ENCODE assay signal across 25 cellular contexts in the genomic region with DNA sequence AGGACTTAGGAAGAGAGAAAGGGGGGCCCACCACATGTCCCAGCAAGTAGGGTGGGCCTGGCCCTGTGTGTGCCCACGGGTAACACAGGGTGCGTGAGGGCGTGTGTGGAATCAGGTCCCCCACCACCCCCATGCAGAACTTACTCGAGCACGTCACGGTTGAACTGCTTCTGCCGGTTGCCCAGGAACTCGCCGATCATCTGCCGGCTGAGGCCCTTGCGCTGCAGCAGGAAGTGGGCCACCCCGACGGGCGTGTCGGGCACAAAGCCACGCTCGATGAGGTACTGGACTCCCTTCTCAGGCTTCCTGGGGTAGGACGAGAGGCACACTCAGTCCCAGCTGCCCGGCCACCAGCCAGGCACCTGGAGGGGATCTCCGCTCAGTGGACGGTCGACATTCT.
DNase-seq lines count a peak whose midpoint lies in the region; ATAC-seq, FAIRE-seq and TF ChIP-seq lines count a peak whose summit lies in the region.
"Had no signal": no experiment of that assay in that cellular context is flagged by ENCODE, and none has a peak within 500 bp of the region (broad histone marks: within the 10 kb centered on the region; RNA-seq: fewer than 3 reads in every experiment).

No MANE protein-coding gene starts in this region.

- H3K9me3 ChIP-seq in BLaER1, result no peaks in the 10 kb centered on the region
- no peaks in the 10 kb centered on the region for H3K9me3 ChIP-seq in mucosa of descending colon
- H3K9me3 ChIP-seq: suprapubic skin, uterus had no signal

- no peak for TF ChIP-seq CTCF in mucosa of descending colon (IDR thresholded peaks at IDR 0.05)

- ATAC-seq in T-cell (replicated peaks in 1 of 4) (no peak), mucosa of descending colon (peak; percentile 29), HG02981 (IDR thresholded peaks at IDR 0.05; ENCODE audit: unreplicated experiment) (no peak), HG03280 (IDR thresholded peaks at IDR 0.05; ENCODE audit: unreplicated experiment) (no peak)
- ATAC-seq: activated naive CD8-positive, alpha-beta T cell treated with anti-CD3 and anti-CD28 coated beads, Interleukin-2, amount 50 U/mL, for 24 hours had no signal

- DNase-seq in GM12892 (ENCODE audit: insufficient read length), result peak; percentile 69
- peak in 7 of 34 experiments; percentile 8 to 19 (median 14) for DNase-seq in T-cell
- no peak for DNase-seq in mucosa of descending colon
- no peak for DNase-seq in T-helper 9 cell
- DNase-seq in NK-92 (lab: John Stamatoyannopoulos, UW; ENCODE audit: unreplicated experiment), result no peak
- DNase-seq: activated naive CD8-positive, alpha-beta T cell treated with anti-CD3 and anti-CD28 coated beads, Interleukin-2, amount 50 U/mL, for 24 hours; H9; head of caudate nucleus; kidney glomerular epithelial cell; NCI-H1092; NCI-H2029 treated with DMSO at 0.1 percent for 48 hours; NCI-H2227 treated with DMSO at 0.1 percent for 48 hours; retina; uterus; WERI-Rb-1 had no signal

- peaks cover 100% of the 10 kb centered on the region for H3K4me1 ChIP-seq in BLaER1
- no peaks in the 10 kb centered on the region for H3K4me1 ChIP-seq in mucosa of descending colon (ENCODE audit: low read depth)
- H3K4me1 ChIP-seq: suprapubic skin, uterus had no signal

- no peaks in the 10 kb centered on the region for H3K27me3 ChIP-seq in BLaER1
- H3K27me3 ChIP-seq: suprapubic skin, uterus had no signal

- H3K27ac Mint-ChIP-seq in T-cell, result peak overlapping the region; percentile 22 to 39
- H3K27ac Mint-ChIP-seq: activated naive CD8-positive, alpha-beta T cell treated with anti-CD3 and anti-CD28 coated beads, Interleukin-2, amount 50 U/mL, for 24 hours; T-helper 2 cell treated with Interferon-gamma antibody and Interleukin-4, amounts not matched to agents 5 μg/mL and 100 μg/mL, for 36 hours had no signal

- H3K9ac ChIP-seq in BLaER1, result peak overlapping the region; percentile 62

- peak overlapping the region; percentile 70 for H3K27ac ChIP-seq in BLaER1
- H3K27ac ChIP-seq: epithelial cell of prostate, SK-N-MC, suprapubic skin, uterus, WERI-Rb-1 had no signal

- no peaks in the 10 kb centered on the region for H3K9me3 Mint-ChIP-seq in T-cell
- H3K9me3 Mint-ChIP-seq: activated naive CD8-positive, alpha-beta T cell treated with anti-CD3 and anti-CD28 coated beads, Interleukin-2, amount 50 U/mL, for 24 hours; H9; T-helper 2 cell treated with Interferon-gamma antibody and Interleukin-4, amounts not matched to agents 5 μg/mL and 100 μg/mL, for 36 hours had no signal

- H4K20me1 ChIP-seq in BLaER1, result peaks cover 100% of the 10 kb centered on the region

- H3K36me3 Mint-ChIP-seq in T-cell, result peaks cover 30% of the 10 kb centered on the region

- peak overlapping the region; percentile 96 for H3K4me2 ChIP-seq in BLaER1
- H3K4me2 ChIP-seq: smooth muscle cell had no signal

- POLR2A ChIA-PET in T-cell (lab: Charles Lee), result interaction anchor here in 1 of 2 donors (0.6 kb wide), 1 partner anchor 21 kb away, joined by 3 read pairs; no protein-coding TSS in a partner anchor

- no peak for FAIRE-seq in GM12892 (lab: Jason Lieb, UNC)
- FAIRE-seq: D721Med had no signal

- CTCF ChIA-PET in T-cell (lab: Charles Lee), result no interaction called here

- H3K27me3 Mint-ChIP-seq in T-cell, result no peaks in the 10 kb centered on the region
- H3K27me3 Mint-ChIP-seq: activated naive CD8-positive, alpha-beta T cell treated with anti-CD3 and anti-CD28 coated beads, Interleukin-2, amount 50 U/mL, for 24 hours had no signal

- peaks cover 3 to 24% (median 9%) of the 10 kb centered on the region in 3 donors for H3K4me1 Mint-ChIP-seq in T-cell
- H3K4me1 Mint-ChIP-seq: CD14-positive monocyte, H9 had no signal

- no peak for TF ChIP-seq POLR2A in GM12892 (IDR thresholded peaks at IDR 0.05; ENCODE audit: low read depth, low read length)

- intact Hi-C loops in mucosa of descending colon (cut with DNase I, micrococcal nuclease), result no loop called here

- H3K36me3 ChIP-seq in BLaER1, result peaks cover 93% of the 10 kb centered on the region
- no peaks in the 10 kb centered on the region for H3K36me3 ChIP-seq in mucosa of descending colon (ENCODE audit: low read depth)
- H3K36me3 ChIP-seq: uterus had no signal

- H3K4me3 ChIP-seq in BLaER1, result peak overlapping the region; percentile 52
- H3K4me3 ChIP-seq in mucosa of descending colon, result no peak overlapping the region
- H3K4me3 ChIP-seq: SK-N-MC, smooth muscle cell, suprapubic skin, uterus had no signal

- no peak overlapping the region for H3K4me3 Mint-ChIP-seq in T-cell
- H3K4me3 Mint-ChIP-seq: activated naive CD8-positive, alpha-beta T cell treated with anti-CD3 and anti-CD28 coated beads, Interleukin-2, amount 50 U/mL, for 24 hours; CD14-positive monocyte; H9; T-helper 2 cell treated with Interferon-gamma antibody and Interleukin-4, amounts not matched to agents 5 μg/mL and 100 μg/mL, for 36 hours had no signal
